2 cellular contexts compared by ENCODE assay signal in genomic region chr3:127105587-127105986, GRCh38.
TF ChIP-seq lines count a peak whose summit lies in the region.

No MANE protein-coding gene starts in this region.

TF ChIP-seq in GM23338, 12 proteins besides CTCF, POLR2A, EP300 and RAD21 (continued from another document):
- TF ChIP-seq REST (IDR thresholded peaks at IDR 0.05; ENCODE audit: unreplicated experiment) (no peak), ZNF331 (CRISPR knock-in tag; IDR thresholded peaks at IDR 0.05; ENCODE audit: low read depth) (no peak), ZNF462 (CRISPR knock-in tag; IDR thresholded peaks at IDR 0.05) (no peak)

TF ChIP-seq in HepG2, 621 proteins besides CTCF, POLR2A, EP300 and RAD21 (continued from another document):
- TF ChIP-seq PREB (CRISPR knock-in tag; IDR thresholded peaks at IDR 0.05) (no peak), HNF4G (IDR thresholded peaks at IDR 0.05; ENCODE audit: borderline replicate concordance, low read depth, low read length) (no peak), HNF4G (CRISPR knock-in tag; IDR thresholded peaks at IDR 0.05; ENCODE audit: borderline replicate concordance, low read depth) (no peak), ZNF710 (CRISPR knock-in tag; IDR thresholded peaks at IDR 0.05; ENCODE audit: borderline replicate concordance) (no peak), MIER3 (CRISPR knock-in tag; IDR thresholded peaks at IDR 0.05; ENCODE audit: borderline replicate concordance) (no peak)
